Comparison of ENCODE assay signal across 1 cellular context in genomic region chr5:60563696-60564324, GRCh38.
TF ChIP-seq lines count a peak whose summit lies in the region.

No MANE protein-coding gene starts in this region.

TF ChIP-seq in HepG2, 621 proteins besides CTCF, POLR2A, EP300 and RAD21 (continued from another document and continues in another):
- no peak for TF ChIP-seq GRHL1 (CRISPR knock-in tag; conservative IDR thresholded peaks at IDR 0.05)
- TF ChIP-seq ZNF18 (CRISPR knock-in tag; IDR thresholded peaks at IDR 0.05; ENCODE audit: insufficient replicate concordance) = no peak
- TF ChIP-seq SCMH1 (CRISPR knock-in tag; IDR thresholded peaks at IDR 0.05; ENCODE audit: borderline replicate concordance) = no peak
- no peak for TF ChIP-seq KLF9 (CRISPR knock-in tag; IDR thresholded peaks at IDR 0.05; ENCODE audit: low read depth)
- no peak for TF ChIP-seq MAFG (CRISPR knock-in tag; IDR thresholded peaks at IDR 0.05)
- no peak for TF ChIP-seq ZNF124 (CRISPR knock-in tag; IDR thresholded peaks at IDR 0.05)
- TF ChIP-seq FOXO4 (CRISPR knock-in tag; conservative IDR thresholded peaks at IDR 0.05) = no peak
- no peak for TF ChIP-seq NFRKB (IDR thresholded peaks at IDR 0.05)
- TF ChIP-seq KDM6A (CRISPR knock-in tag; IDR thresholded peaks at IDR 0.05; ENCODE audit: low read depth) = no peak
- TF ChIP-seq DPF2 (CRISPR knock-in tag; IDR thresholded peaks at IDR 0.05; ENCODE audit: borderline replicate concordance, low read depth) = peak; percentile 54; the same call in 1 of the 2 replicates
- TF ChIP-seq FOXC1 (CRISPR knock-in tag; IDR thresholded peaks at IDR 0.05; ENCODE audit: borderline replicate concordance) = no peak
- no peak for TF ChIP-seq MATR3 (CRISPR knock-in tag; IDR thresholded peaks at IDR 0.05)
- no peak for TF ChIP-seq IKZF5 (CRISPR knock-in tag; IDR thresholded peaks at IDR 0.05)
- no peak for TF ChIP-seq CEBPZ (IDR thresholded peaks at IDR 0.05; ENCODE audit: low read length)
- no peak for TF ChIP-seq ZNF232 (CRISPR knock-in tag; IDR thresholded peaks at IDR 0.05; ENCODE audit: borderline replicate concordance)
- no peak for TF ChIP-seq ZNF318 (CRISPR knock-in tag; IDR thresholded peaks at IDR 0.05)
- peak; percentile 65; the same call in 1 of the 2 replicates for TF ChIP-seq ZNF644 (CRISPR knock-in tag; IDR thresholded peaks at IDR 0.05; ENCODE audit: low read depth)
- TF ChIP-seq ZNF225 (CRISPR knock-in tag; IDR thresholded peaks at IDR 0.05) = no peak
- TF ChIP-seq GZF1 (CRISPR knock-in tag; IDR thresholded peaks at IDR 0.05) = no peak
- TF ChIP-seq MEF2D (CRISPR knock-in tag; IDR thresholded peaks at IDR 0.05) = no peak
- TF ChIP-seq ZNF33A (CRISPR knock-in tag; IDR thresholded peaks at IDR 0.05; ENCODE audit: borderline replicate concordance) = no peak
- TF ChIP-seq SMAD3 (CRISPR knock-in tag; IDR thresholded peaks at IDR 0.05) = peak; percentile 54; the same call in 1 of the 2 replicates
- peak; percentile 46; the same call in 1 of the 2 replicates for TF ChIP-seq ZNF556 (CRISPR knock-in tag; IDR thresholded peaks at IDR 0.05; ENCODE audit: borderline replicate concordance)
- no peak for TF ChIP-seq ZFP37 (CRISPR knock-in tag; IDR thresholded peaks at IDR 0.05; ENCODE audit: borderline replicate concordance)
- no peak for TF ChIP-seq SETDB1 (CRISPR knock-in tag; IDR thresholded peaks at IDR 0.05; ENCODE audit: borderline replicate concordance)
- TF ChIP-seq ZNF350 (CRISPR knock-in tag; IDR thresholded peaks at IDR 0.05; ENCODE audit: borderline replicate concordance, low read depth) = no peak
- TF ChIP-seq ZNF180 (CRISPR knock-in tag; IDR thresholded peaks at IDR 0.05; ENCODE audit: borderline replicate concordance, low read depth) = no peak
- no peak for TF ChIP-seq SRY (CRISPR knock-in tag; IDR thresholded peaks at IDR 0.05)
- TF ChIP-seq ZNF496 (CRISPR knock-in tag; IDR thresholded peaks at IDR 0.05; ENCODE audit: insufficient replicate concordance) = no peak
- no peak for TF ChIP-seq ZSCAN20 (CRISPR knock-in tag; IDR thresholded peaks at IDR 0.05; ENCODE audit: borderline replicate concordance)
- TF ChIP-seq ZNF773 (CRISPR knock-in tag; IDR thresholded peaks at IDR 0.05; ENCODE audit: borderline replicate concordance) = no peak
- no peak for TF ChIP-seq SALL1 (CRISPR knock-in tag; IDR thresholded peaks at IDR 0.05)
- TF ChIP-seq ZMYM4 (CRISPR knock-in tag; IDR thresholded peaks at IDR 0.05) = peak; percentile 78
- TF ChIP-seq POGZ (CRISPR knock-in tag; IDR thresholded peaks at IDR 0.05) = peak; percentile 92
- no peak for TF ChIP-seq ZNF790 (CRISPR knock-in tag; IDR thresholded peaks at IDR 0.05; ENCODE audit: borderline replicate concordance)
- TF ChIP-seq ZNF33B (CRISPR knock-in tag; IDR thresholded peaks at IDR 0.05) = no peak
- TF ChIP-seq ZNF333 (CRISPR knock-in tag; IDR thresholded peaks at IDR 0.05; ENCODE audit: borderline replicate concordance) = no peak
- TF ChIP-seq ARID4A (CRISPR knock-in tag; IDR thresholded peaks at IDR 0.05; ENCODE audit: borderline replicate concordance) = no peak
- TF ChIP-seq TEAD3 (CRISPR knock-in tag; optimal IDR thresholded peaks at IDR 0.05; ENCODE audit: borderline replicate concordance) = peak; percentile 90
- no peak; the same call in 1 of the 2 replicates for TF ChIP-seq SOX5 (CRISPR knock-in tag; IDR thresholded peaks at IDR 0.05; ENCODE audit: borderline replicate concordance)
- TF ChIP-seq RORA (CRISPR knock-in tag; IDR thresholded peaks at IDR 0.05) = no peak
